ENCODE assay signal across 15 cellular contexts in genomic region chr16:66958857-66959644, GRCh38. TPM values are rescaled to one million over a fixed set of nuclear protein-coding genes. Genes with fewer than 3 reads are reported as not detected.
DNase-seq lines count a peak whose midpoint lies in the region; ATAC-seq and TF ChIP-seq lines count a peak whose summit lies in the region.
"Had no signal": no experiment of that assay in that cellular context is flagged by ENCODE, and none has a peak within 500 bp of the region (broad histone marks: within the 10 kb centered on the region; RNA-seq: fewer than 3 reads in every experiment).

No MANE protein-coding gene starts in this region.

- peaks cover under 1% of the 10 kb centered on the region for H3K27me3 Mint-ChIP-seq in activated CD8-positive, alpha-beta memory T cell treated with anti-CD3 and anti-CD28 coated beads, Interleukin-2, amount 10 ng/mL, durations not matched to agents 7 days and 5 days
- H3K27me3 Mint-ChIP-seq in T-helper 17 cell (peaks cover 1% of the 10 kb centered on the region), progenitor cell of endocrine pancreas (peaks cover 24% of the 10 kb centered on the region)
- H3K27me3 Mint-ChIP-seq in stimulated activated memory B cell treated with anti-CD40 and anti-IgM and Interleukin-4, amounts not matched to agents 10 μg/mL and 1 μg/mL and 100 μg/mL, for 72 hours = peaks cover 11% of the 10 kb centered on the region

- no peak for TF ChIP-seq EP300 in tibial nerve (IDR thresholded peaks at IDR 0.05)

- H3K27me3 ChIP-seq in dorsolateral prefrontal cortex = no peaks in the 10 kb centered on the region
- H3K27me3 ChIP-seq in tibial nerve = no peaks in the 10 kb centered on the region
- H3K27me3 ChIP-seq: Peyer's patch had no signal

- H3K9me3 ChIP-seq in T-helper 17 cell (ENCODE audit: control insufficient read depth, low read length, poor library complexity, severe bottlenecking) (no peaks in the 10 kb centered on the region), tibial nerve (no peaks in the 10 kb centered on the region)
- H3K9me3 ChIP-seq: Peyer's patch had no signal

- H3K9me3 Mint-ChIP-seq in activated CD8-positive, alpha-beta memory T cell treated with anti-CD3 and anti-CD28 coated beads, Interleukin-2, amount 10 ng/mL, durations not matched to agents 7 days and 5 days (ENCODE audit: low read depth) = no peaks in the 10 kb centered on the region
- no peaks in the 10 kb centered on the region for H3K9me3 Mint-ChIP-seq in stimulated activated memory B cell treated with anti-CD40 and anti-IgM and Interleukin-4, amounts not matched to agents 10 μg/mL and 1 μg/mL and 100 μg/mL, for 72 hours
- H3K9me3 Mint-ChIP-seq in progenitor cell of endocrine pancreas (ENCODE audit: low read depth) = no peaks in the 10 kb centered on the region
- H3K9me3 Mint-ChIP-seq: CD8-positive, alpha-beta memory T cell; H9 had no signal

- TF ChIP-seq CTCF in dorsolateral prefrontal cortex (IDR thresholded peaks at IDR 0.05 in 54 of 56, conservative IDR thresholded peaks at IDR 0.05 in 2 of 56; ENCODE audit: low read depth in 1 of 56, partially characterized antibody in 56 of 56) (no peak), progenitor cell of endocrine pancreas (IDR thresholded peaks at IDR 0.05; ENCODE audit: unreplicated experiment) (no peak), tibial nerve (IDR thresholded peaks at IDR 0.05) (no peak)

- intact Hi-C loops in dorsolateral prefrontal cortex (cut with DNase I) = loop anchor here in 1 of 2 donors (5.0 kb wide), 1 partner anchor 198 kb away; the partner anchor contains the start of genes FBXL8 and TRADD

- no peaks in the 10 kb centered on the region for H3K36me3 Mint-ChIP-seq in activated CD8-positive, alpha-beta memory T cell treated with anti-CD3 and anti-CD28 coated beads, Interleukin-2, amount 10 ng/mL, durations not matched to agents 7 days and 5 days
- no peaks in the 10 kb centered on the region for H3K36me3 Mint-ChIP-seq in T-helper 17 cell (ENCODE audit: low read depth)
- no peaks in the 10 kb centered on the region for H3K36me3 Mint-ChIP-seq in stimulated activated memory B cell treated with anti-CD40 and anti-IgM and Interleukin-4, amounts not matched to agents 10 μg/mL and 1 μg/mL and 100 μg/mL, for 72 hours
- H3K36me3 Mint-ChIP-seq in progenitor cell of endocrine pancreas (ENCODE audit: insufficient read depth) = no peaks in the 10 kb centered on the region

- H3K27ac Mint-ChIP-seq in activated CD8-positive, alpha-beta memory T cell treated with anti-CD3 and anti-CD28 coated beads, Interleukin-2, amount 10 ng/mL, durations not matched to agents 7 days and 5 days = peak overlapping the region; percentile 22
- H3K27ac Mint-ChIP-seq in T-helper 17 cell (peak overlapping the region; percentile 72), progenitor cell of endocrine pancreas (no peak overlapping the region)
- peak overlapping the region; percentile 10 for H3K27ac Mint-ChIP-seq in stimulated activated memory B cell treated with anti-CD40 and anti-IgM and Interleukin-4, amounts not matched to agents 10 μg/mL and 1 μg/mL and 100 μg/mL, for 72 hours
- H3K27ac Mint-ChIP-seq: H9 had no signal

- DNase-seq in activated CD8-positive, alpha-beta memory T cell treated with anti-CD3 and anti-CD28 coated beads, Interleukin-2, amount 10 ng/mL, durations not matched to agents 7 days and 5 days = no peak
- no peak for DNase-seq in activated CD8-positive, alpha-beta memory T cell treated with anti-CD3 and anti-CD28 coated beads, Interleukin-2, amount 50 U/mL, for 48 hours
- DNase-seq in T-helper 17 cell = no peak
- no peak for DNase-seq in dorsolateral prefrontal cortex
- DNase-seq in progenitor cell of endocrine pancreas (ENCODE audit: low spot score, unreplicated experiment) = no peak
- no peak for DNase-seq in tibial nerve (ENCODE audit: low spot score in 2 of 2)
- DNase-seq: CD8-positive, alpha-beta memory T cell; H9; Kasumi-1; NCI-H2029 treated with DMSO at 0.1 percent for 48 hours; SHP77 had no signal

- CTCF ChIA-PET in activated CD8-positive, alpha-beta memory T cell treated with anti-CD3 and anti-CD28 coated beads, Interleukin-2, amount 10 ng/mL, durations not matched to agents 7 days and 5 days (lab: Charles Lee) = interaction anchor here (0.8 to 7.4 kb wide), 15 partner anchors 9 to 285 kb away, joined by 3 to 86 read pairs (median 5); partner anchors contain the start of genes B3GNT9, FBXL8, TMEM208 and TRADD

- H3K36me3 ChIP-seq in tibial nerve = no peaks in the 10 kb centered on the region
- H3K36me3 ChIP-seq: Peyer's patch had no signal

- WGBS in tibial nerve, 2 donors = 65 to 75% methylated on average over 7 of the region's 7 CpGs

- ATAC-seq in activated CD8-positive, alpha-beta memory T cell treated with anti-CD3 and anti-CD28 coated beads, Interleukin-2, amount 10 ng/mL, durations not matched to agents 7 days and 5 days = no peak
- ATAC-seq in T-helper 17 cell (no peak), GM19035 (IDR thresholded peaks at IDR 0.05; ENCODE audit: unreplicated experiment) (no peak)
- no peak for ATAC-seq in stimulated activated memory B cell treated with anti-CD40 and anti-IgM and Interleukin-4, amounts not matched to agents 10 μg/mL and 1 μg/mL and 100 μg/mL, for 72 hours

- no peaks in the 10 kb centered on the region for H3K4me1 ChIP-seq in tibial nerve

- H3K4me1 Mint-ChIP-seq in activated CD8-positive, alpha-beta memory T cell treated with anti-CD3 and anti-CD28 coated beads, Interleukin-2, amount 10 ng/mL, durations not matched to agents 7 days and 5 days = peaks cover 31% of the 10 kb centered on the region
- H3K4me1 Mint-ChIP-seq in T-helper 17 cell = peaks cover 23% of the 10 kb centered on the region
- peaks cover 27% of the 10 kb centered on the region for H3K4me1 Mint-ChIP-seq in stimulated activated memory B cell treated with anti-CD40 and anti-IgM and Interleukin-4, amounts not matched to agents 10 μg/mL and 1 μg/mL and 100 μg/mL, for 72 hours
- peaks cover 2% of the 10 kb centered on the region for H3K4me1 Mint-ChIP-seq in progenitor cell of endocrine pancreas (ENCODE audit: low read depth)

- H3K4me3 ChIP-seq in dorsolateral prefrontal cortex (no peak overlapping the region), tibial nerve (no peak overlapping the region)
- H3K4me3 ChIP-seq: Peyer's patch had no signal

- no peak for TF ChIP-seq POLR2A in tibial nerve (IDR thresholded peaks at IDR 0.05)

- H3K4me3 Mint-ChIP-seq in activated CD8-positive, alpha-beta memory T cell treated with anti-CD3 and anti-CD28 coated beads, Interleukin-2, amount 10 ng/mL, durations not matched to agents 7 days and 5 days = no peak overlapping the region
- H3K4me3 Mint-ChIP-seq in T-helper 17 cell = no peak overlapping the region
- no peak overlapping the region for H3K4me3 Mint-ChIP-seq in stimulated activated memory B cell treated with anti-CD40 and anti-IgM and Interleukin-4, amounts not matched to agents 10 μg/mL and 1 μg/mL and 100 μg/mL, for 72 hours
- H3K4me3 Mint-ChIP-seq in progenitor cell of endocrine pancreas (ENCODE audit: low read depth) = no peak overlapping the region
- H3K4me3 Mint-ChIP-seq: CD8-positive, alpha-beta memory T cell; H9 had no signal

- H3K27ac ChIP-seq in dorsolateral prefrontal cortex (peak overlapping the region in 36 of 59 donors; percentile 7 to 74 (median 45)), tibial nerve (no peak overlapping the region)
- H3K27ac ChIP-seq: Peyer's patch had no signal

RNA-seq across cellular contexts. Expression of gene CES3, which starts 2.0 kb away (rescaled TPM):
- 1 to 10 TPM; 2.3 to 4.5 TPM for total RNA-seq in activated CD8-positive, alpha-beta memory T cell treated with anti-CD3 and anti-CD28 coated beads, Interleukin-2, amount 10 ng/mL, durations not matched to agents 7 days and 5 days
- total RNA-seq in T-helper 17 cell (1 to 10 TPM in 1 of 2 donors, under 1 TPM in 1; 0.63 to 1.3 TPM), dorsolateral prefrontal cortex (10 to 100 TPM in 6 of 120 experiments, 1 to 10 TPM in 114; 1.3 to 16.1 (median 5.8) TPM), progenitor cell of endocrine pancreas (2.7 and 4.8 TPM in 2 replicates), tibial nerve (1 to 10 TPM in 2 of 4 donors, under 1 TPM in 2; 0.21 to 9.2 (median 0.81) TPM)

RNA-seq across cellular contexts. Expression of gene CES2, which starts 23.7 kb away (rescaled TPM):
- total RNA-seq in activated CD8-positive, alpha-beta memory T cell treated with anti-CD3 and anti-CD28 coated beads, Interleukin-2, amount 10 ng/mL, durations not matched to agents 7 days and 5 days = 10 to 100 TPM; 34.1 to 35.5 TPM
- total RNA-seq in T-helper 17 cell = 10 to 100 TPM; 33.1 to 36.8 TPM
- total RNA-seq in dorsolateral prefrontal cortex = 10 to 100 TPM; 22.8 to 59.4 (median 39.9) TPM
- 39.2 and 43.9 TPM in 2 replicates for total RNA-seq in progenitor cell of endocrine pancreas
- 10 to 100 TPM; 29.2 to 45.0 (median 34.4) TPM for total RNA-seq in tibial nerve

RNA-seq across cellular contexts. Expression of gene CIAO2B, which starts 24.8 kb away (rescaled TPM):
- 100 to 1,000 TPM; 124 to 131 TPM for total RNA-seq in activated CD8-positive, alpha-beta memory T cell treated with anti-CD3 and anti-CD28 coated beads, Interleukin-2, amount 10 ng/mL, durations not matched to agents 7 days and 5 days
- total RNA-seq in T-helper 17 cell (10 to 100 TPM; 50.3 to 51.0 TPM), dorsolateral prefrontal cortex (10 to 100 TPM; 52.1 to 95.9 (median 74.6) TPM), progenitor cell of endocrine pancreas (58.1 and 59.9 TPM in 2 replicates), tibial nerve (100 to 1,000 TPM in 2 of 4 donors, 10 to 100 TPM in 2; 57.1 to 111 (median 89.9) TPM)

RNA-seq across cellular contexts. Expression of gene CES4A, which starts 29.3 kb away (rescaled TPM):
- 10 to 100 TPM in 1 of 2 experiments, 1 to 10 TPM in 1; 8.1 to 11.7 TPM for total RNA-seq in activated CD8-positive, alpha-beta memory T cell treated with anti-CD3 and anti-CD28 coated beads, Interleukin-2, amount 10 ng/mL, durations not matched to agents 7 days and 5 days
- 10 to 100 TPM; 17.8 to 20.0 TPM for total RNA-seq in T-helper 17 cell
- 100 to 1,000 TPM in 75 of 120 experiments, 10 to 100 TPM in 45; 46.0 to 216 (median 110) TPM for total RNA-seq in dorsolateral prefrontal cortex
- 4.6 and 5.2 TPM in 2 replicates for total RNA-seq in progenitor cell of endocrine pancreas
- 10 to 100 TPM; 18.6 to 24.7 (median 21.2) TPM for total RNA-seq in tibial nerve
- total RNA-seq: Daoy had no signal

RNA-seq across cellular contexts. Expression of gene RRAD, which starts 33.7 kb away (rescaled TPM):
- total RNA-seq in activated CD8-positive, alpha-beta memory T cell treated with anti-CD3 and anti-CD28 coated beads, Interleukin-2, amount 10 ng/mL, durations not matched to agents 7 days and 5 days = 1 to 10 TPM in 1 of 2 experiments, under 1 TPM in 1; 0.55 to 2.5 TPM
- total RNA-seq in T-helper 17 cell (under 1 TPM; 0.52 to 0.67 TPM), dorsolateral prefrontal cortex (10 to 100 TPM in 2 of 120 experiments, 1 to 10 TPM in 108, under 1 TPM in 10; 0.55 to 13.8 (median 2.0) TPM), progenitor cell of endocrine pancreas (0.27 and 0.36 TPM in 2 replicates), tibial nerve (100 to 1,000 TPM in 3 of 4 donors, 10 to 100 TPM in 1; 23.7 to 132 (median 109) TPM)

Comparison
In these comparisons a context has a peak if more than half of its experiments do, and no peak if none do; other contexts are left out.
1. H3K27ac ChIP-seq: peak in dorsolateral prefrontal cortex (36 of 59); none in tibial nerve (0 of 4).